Comparison of ENCODE assay signal across 9 cellular contexts in genomic region chr12:108803428-108804105, GRCh38. TPM values are rescaled to one million over a fixed set of nuclear protein-coding genes. Genes with fewer than 3 reads are reported as not detected.
DNase-seq lines count a peak whose midpoint lies in the region; ATAC-seq and TF ChIP-seq lines count a peak whose summit lies in the region.
"Had no signal": no experiment of that assay in that cellular context is flagged by ENCODE, and none has a peak within 500 bp of the region (broad histone marks: within the 10 kb centered on the region; RNA-seq: fewer than 3 reads in every experiment).

No MANE protein-coding gene starts in this region.

- 14% methylated on average over 5 of the region's 5 CpGs for WGBS in smooth muscle cell (ENCODE audit: low lambda C conversion rate)

- TF ChIP-seq CTCF in WERI-Rb-1 (IDR thresholded peaks at IDR 0.05; ENCODE audit: low read depth, low read length) (peak; percentile 89), smooth muscle cell (IDR thresholded peaks at IDR 0.05; ENCODE audit: borderline replicate concordance, insufficient read depth, poor library complexity, severe bottlenecking) (peak; percentile 92)

- CTCF ChIA-PET in CD8-positive, alpha-beta memory T cell (lab: Charles Lee): interaction anchor here (0.6 to 9.6 kb wide), 34 partner anchors 9 to 309 kb away, joined by 3 to 174 read pairs (median 5); partner anchors contain the start of genes ALKBH2, ISCU, SELPLG and SSH1
- CTCF ChIA-PET in HEK293T (lab: Yijun Ruan, JAX): interaction anchor here (0.6 to 2.9 kb wide), 11 partner anchors 9 to 152 kb away, joined by 3 to 21 read pairs (median 3); no protein-coding TSS in a partner anchor

- peaks cover 57% of the 10 kb centered on the region for H3F3A ChIP-seq in smooth muscle cell (ENCODE audit: low read depth)

- H3K27ac ChIP-seq in CD8-positive, alpha-beta memory T cell (ENCODE audit: low read depth, low read length): no peak overlapping the region
- H3K27ac ChIP-seq in WERI-Rb-1 (peak overlapping the region; percentile 62), smooth muscle cell (ENCODE audit: low read depth) (peak overlapping the region; percentile 99)

- no peak overlapping the region for H2AFZ ChIP-seq in smooth muscle cell (ENCODE audit: low read depth)

- peak overlapping the region in 3 of 8 donors; percentile 33 to 63 (median 50) for H3K27ac Mint-ChIP-seq in CD8-positive, alpha-beta memory T cell
- peak overlapping the region; percentile 10 to 67 (median 28) for H3K27ac Mint-ChIP-seq in immature natural killer cell

- no peaks in the 10 kb centered on the region for H3K9me3 ChIP-seq in CD8-positive, alpha-beta memory T cell (ENCODE audit: low read length)
- no peaks in the 10 kb centered on the region for H3K9me3 ChIP-seq in WERI-Rb-1 (ENCODE audit: severe bottlenecking)
- H3K9me3 ChIP-seq in smooth muscle cell (replicated peaks; ENCODE audit: low read depth): no peaks in the 10 kb centered on the region

- no peak overlapping the region for H3K4me3 ChIP-seq in CD8-positive, alpha-beta memory T cell (ENCODE audit: low read length)
- H3K4me3 ChIP-seq in WERI-Rb-1 (ENCODE audit: low read depth, low read length): no peak overlapping the region
- no peak overlapping the region for H3K4me3 ChIP-seq in smooth muscle cell

- peaks cover 0 to 78% (median 14%) of the 10 kb centered on the region in 3 donors for H3K36me3 Mint-ChIP-seq in CD8-positive, alpha-beta memory T cell
- H3K36me3 Mint-ChIP-seq in immature natural killer cell: peaks cover 16 to 43% (median 35%) of the 10 kb centered on the region in 3 donors

- peaks cover 4 to 8% (median 5%) of the 10 kb centered on the region in 3 donors for H3K4me1 Mint-ChIP-seq in CD8-positive, alpha-beta memory T cell
- H3K4me1 Mint-ChIP-seq in immature natural killer cell: peaks cover 3 to 8% of the 10 kb centered on the region in 2 donors

- peak; percentile 50 to 78 (median 65) for DNase-seq in CD8-positive, alpha-beta memory T cell
- DNase-seq in HEK293T (ENCODE audit: extremely low spot score) (peak; percentile 84), NCI-H2171 (lab: John Stamatoyannopoulos, UW) (peak; percentile 74), WERI-Rb-1 (peak; percentile 70), T47D (ENCODE audit: low read depth in 1 of 2, low spot score in 1 of 2) (peak; percentile 86 to 91), immature natural killer cell (peak; percentile 66 to 72 (median 68)), smooth muscle cell (lab: John Stamatoyannopoulos, UW; ENCODE audit: unreplicated experiment) (peak; percentile 16)

- H3K27me3 ChIP-seq in CD8-positive, alpha-beta memory T cell (ENCODE audit: insufficient read depth, low read length, poor library complexity, severe bottlenecking): no peaks in the 10 kb centered on the region
- H3K27me3 ChIP-seq in WERI-Rb-1 (ENCODE audit: insufficient read depth, low read depth, severe bottlenecking) (no peaks in the 10 kb centered on the region), smooth muscle cell (ENCODE audit: low read depth) (no peaks in the 10 kb centered on the region)

- H3K9ac ChIP-seq in smooth muscle cell (ENCODE audit: low read depth): peak overlapping the region; percentile 88

- peaks cover 5% of the 10 kb centered on the region for H3K4me1 ChIP-seq in CD8-positive, alpha-beta memory T cell (ENCODE audit: insufficient read depth, low read length)
- peaks cover 46% of the 10 kb centered on the region for H3K4me1 ChIP-seq in smooth muscle cell (ENCODE audit: low read depth)

- POLR2A ChIA-PET in CD8-positive, alpha-beta memory T cell (lab: Charles Lee): interaction anchor here (0.6 to 1.2 kb wide), 5 partner anchors 139 to 243 kb away, joined by 3 to 4 read pairs (median 3); partner anchors contain the start of genes ISCU and SART3
- POLR2A ChIA-PET in HEK293T (lab: Yijun Ruan, JAX): no interaction called here

- no peaks in the 10 kb centered on the region for H3K9me3 Mint-ChIP-seq in CD8-positive, alpha-beta memory T cell
- no peaks in the 10 kb centered on the region for H3K9me3 Mint-ChIP-seq in immature natural killer cell
- H3K9me3 Mint-ChIP-seq: dendritic cell treated with granulocyte-macrophage colony-stimulating factor and Interleukin-4, amounts not matched to agents 40 ng/mL and 50 ng/mL, for 4 days had no signal

- H3K79me2 ChIP-seq in smooth muscle cell (ENCODE audit: low read depth): no peaks in the 10 kb centered on the region

- H3K4me3 Mint-ChIP-seq in CD8-positive, alpha-beta memory T cell: no peak overlapping the region
- no peak overlapping the region for H3K4me3 Mint-ChIP-seq in immature natural killer cell
- H3K4me3 Mint-ChIP-seq: dendritic cell treated with granulocyte-macrophage colony-stimulating factor and Interleukin-4, amounts not matched to agents 40 ng/mL and 50 ng/mL, for 4 days had no signal

- H4K20me1 ChIP-seq in smooth muscle cell (ENCODE audit: low read depth): no peaks in the 10 kb centered on the region

- peak overlapping the region; percentile 76 for H3K4me2 ChIP-seq in smooth muscle cell

- no peak for ATAC-seq in HG03565 (IDR thresholded peaks at IDR 0.05; ENCODE audit: unreplicated experiment)

- H3K36me3 ChIP-seq in CD8-positive, alpha-beta memory T cell (ENCODE audit: insufficient read depth, low read length): peaks cover 21% of the 10 kb centered on the region
- H3K36me3 ChIP-seq in WERI-Rb-1: peaks cover 88% of the 10 kb centered on the region
- H3K36me3 ChIP-seq in smooth muscle cell (ENCODE audit: low read depth): no peaks in the 10 kb centered on the region

- in situ Hi-C loops in T47D (cut with HindIII; ENCODE audit: low pct_unique_long_range_greater_than_20kb, low sequenced_read_pairs): no loop called here

- no peaks in the 10 kb centered on the region for H3K27me3 Mint-ChIP-seq in CD8-positive, alpha-beta memory T cell
- H3K27me3 Mint-ChIP-seq in immature natural killer cell (ENCODE audit: low read depth in 3 of 3): peaks cover 0 to 5% (median 0%) of the 10 kb centered on the region in 3 donors
- H3K27me3 Mint-ChIP-seq: dendritic cell treated with granulocyte-macrophage colony-stimulating factor and Interleukin-4, amounts not matched to agents 40 ng/mL and 50 ng/mL, for 4 days had no signal

TF ChIP-seq in HEK293T, 16 proteins besides CTCF, POLR2A, EP300 and RAD21:
- TF ChIP-seq NFRKB (IDR thresholded peaks at IDR 0.05) (no peak), FOXA1 (IDR thresholded peaks at IDR 0.05) (no peak), CTBP1 (IDR thresholded peaks at IDR 0.05; ENCODE audit: borderline replicate concordance) (no peak), FOXK2 (IDR thresholded peaks at IDR 0.05) (no peak), HDGF (IDR thresholded peaks at IDR 0.05; ENCODE audit: borderline replicate concordance) (no peak), ELF4 (IDR thresholded peaks at IDR 0.05) (no peak), SUZ12 (IDR thresholded peaks at IDR 0.05) (no peak), LEF1 (IDR thresholded peaks at IDR 0.05; ENCODE audit: borderline replicate concordance) (no peak), FOXM1 (IDR thresholded peaks at IDR 0.05; ENCODE audit: borderline replicate concordance) (no peak), ZNF384 (IDR thresholded peaks at IDR 0.05) (no peak), SP1 (IDR thresholded peaks at IDR 0.05) (no peak), BHLHE40 (IDR thresholded peaks at IDR 0.05; ENCODE audit: borderline replicate concordance) (no peak), PKNOX1 (IDR thresholded peaks at IDR 0.05) (no peak), L3MBTL2 (conservative IDR thresholded peaks at IDR 0.05) (no peak), TARDBP (IDR thresholded peaks at IDR 0.05) (no peak), ARNT (IDR thresholded peaks at IDR 0.05) (no peak)

RNA-seq across cellular contexts. Expression of gene SSH1, which starts 53.8 kb away (rescaled TPM):
- 10 to 100 TPM; 38.4 to 42.4 TPM for total RNA-seq in CD8-positive, alpha-beta memory T cell
- polyA plus RNA-seq in CD8-positive, alpha-beta memory T cell: 12.0 TPM
- 10 to 100 TPM in 2 of 3 donors, under 1 TPM in 1; 0.66 to 34.9 (median 11.9) TPM for polyA plus RNA-seq in immature natural killer cell
- total RNA-seq in smooth muscle cell: 15.2 and 17.2 TPM in 2 replicates
- polyA plus RNA-seq in smooth muscle cell: 22.0 and 24.7 TPM in 2 replicates

Comparison
In these comparisons a context has a peak if more than half of its experiments do, and no peak if none do; other contexts are left out.
1. DNase-seq: peak in every context shown above with its lines; median percentile 88 in T47D; 84 in HEK293T; 74 in NCI-H2171; 70 in WERI-Rb-1; 68 in immature natural killer cell; 65 in CD8-positive, alpha-beta memory T cell; 16 in smooth muscle cell.